8 cellular contexts compared by ENCODE assay signal in genomic region chr3:69086133-69086722, GRCh38. TPM values are rescaled to one million over a fixed set of nuclear protein-coding genes. Genes with fewer than 3 reads are reported as not detected.
A peak's percentile ranks its signal among the peaks of the same experiment; 100 is the strongest.
DNase-seq lines count a peak whose midpoint lies in the region; ATAC-seq and TF ChIP-seq lines count a peak whose summit lies in the region.

No MANE protein-coding gene starts in this region.

- 0 to 2% methylated on average over 5 of the region's 5 CpGs for WGBS in sigmoid colon, 2 donors

- peaks cover 14% of the 10 kb centered on the region for H3K4me1 ChIP-seq in iPS-18a (ENCODE audit: control insufficient read depth, low read depth, low read length)
- peaks cover 2 to 80% (median 74%) of the 10 kb centered on the region in 4 donors for H3K4me1 ChIP-seq in sigmoid colon

- H3K36me3 ChIP-seq in iPS-18a (ENCODE audit: control insufficient read depth, low read depth, low read length) (no peaks in the 10 kb centered on the region), sigmoid colon (no peaks in the 10 kb centered on the region)

- peak overlapping the region; percentile 89 for H3K4me3 ChIP-seq in iPS-18a (ENCODE audit: low read length)
- H3K4me3 ChIP-seq in sigmoid colon: peak overlapping the region; percentile 67 to 94 (median 82)

- no peaks in the 10 kb centered on the region for H3K27me3 ChIP-seq in iPS-18a (ENCODE audit: control insufficient read depth, insufficient read depth, low read length)
- no peaks in the 10 kb centered on the region for H3K27me3 ChIP-seq in sigmoid colon

- H3K9me3 ChIP-seq in iPS-18a (ENCODE audit: control insufficient read depth, low read depth, low read length) (no peaks in the 10 kb centered on the region), sigmoid colon (no peaks in the 10 kb centered on the region)

- H3K9ac ChIP-seq in iPS-18a (ENCODE audit: low read length): no peak overlapping the region

- intact Hi-C loops in sigmoid colon (cut with DNase I): no loop called here

- peak in 1 of 2 donors; percentile 32 for TF ChIP-seq POLR2A in sigmoid colon (IDR thresholded peaks at IDR 0.05)

- DNase-seq in DMS 273 treated with DMSO at 0.1 percent for 48 hours (lab: John Stamatoyannopoulos, UW): peak; percentile 56
- DNase-seq in MV-4-11 (lab: John Stamatoyannopoulos, UW): peak; percentile 60
- peak; percentile 67 for DNase-seq in T1000 (lab: John Stamatoyannopoulos, UW)
- DNase-seq in astrocyte of the hippocampus (ENCODE audit: low read depth, low spot score): peak; percentile 95
- DNase-seq in sigmoid colon: peak; percentile 97

- ATAC-seq in HG03439 (IDR thresholded peaks at IDR 0.05; ENCODE audit: unreplicated experiment): no peak
- ATAC-seq in HG02763 (IDR thresholded peaks at IDR 0.05; ENCODE audit: unreplicated experiment): no peak

- TF ChIP-seq CTCF in sigmoid colon (IDR thresholded peaks at IDR 0.05): no peak

- H3K27ac ChIP-seq in iPS-18a (ENCODE audit: low read length) (no peak overlapping the region), sigmoid colon (peak overlapping the region; percentile 91 to 94 (median 94))

- TF ChIP-seq EP300 in sigmoid colon (IDR thresholded peaks at IDR 0.05): no peak

RNA-seq across cellular contexts. Expression of gene ARL6IP5, which starts 1.5 kb away (rescaled TPM):
- total RNA-seq in sigmoid colon: 100 to 1,000 TPM in 3 of 4 donors, 10 to 100 TPM in 1; 82.1 to 181 (median 144) TPM
- polyA plus RNA-seq in sigmoid colon: 100 to 1,000 TPM in 1 of 3 donors, 10 to 100 TPM in 2; 36.6 to 110 (median 50.2) TPM

RNA-seq across cellular contexts. Expression of gene UBA3, which starts 6.1 kb away (rescaled TPM):
- total RNA-seq in sigmoid colon: 10 to 100 TPM; 53.6 to 84.9 (median 61.6) TPM
- polyA plus RNA-seq in sigmoid colon: 10 to 100 TPM; 36.6 to 54.6 (median 38.1) TPM

RNA-seq across cellular contexts. Expression of gene TMF1, which starts 34.1 kb away (rescaled TPM):
- total RNA-seq in sigmoid colon: 10 to 100 TPM; 26.9 to 32.8 (median 30.9) TPM
- polyA plus RNA-seq in sigmoid colon: 10 to 100 TPM in 2 of 3 donors, 1 to 10 TPM in 1; 9.9 to 12.4 (median 11.4) TPM

RNA-seq across cellular contexts. Expression of gene LMOD3, which starts 36.2 kb away (rescaled TPM):
- not detected for total RNA-seq in sigmoid colon
- under 1 TPM in 2 of 3 donors, not detected in 1; 0.01 to 0.23 TPM for polyA plus RNA-seq in sigmoid colon
